8 cellular contexts compared by ENCODE assay signal in genomic region chr3:184336484-184337230, GRCh38. TPM values are rescaled to one million over a fixed set of nuclear protein-coding genes. Genes with fewer than 3 reads are reported as not detected.
DNase-seq lines count a peak whose midpoint lies in the region; ATAC-seq, FAIRE-seq and TF ChIP-seq lines count a peak whose summit lies in the region.

No MANE protein-coding gene starts in this region.

- H3K36me3 Mint-ChIP-seq in CD8-positive, alpha-beta memory T cell: peaks cover 0 to 41% (median 15%) of the 10 kb centered on the region in 3 donors

- CTCF ChIA-PET in CD8-positive, alpha-beta memory T cell (lab: Charles Lee): no interaction called here

- 10 to 23% (median 14%) methylated on average over 11 to 15 of the region's 15 CpGs for WGBS in spleen, 5 donors

- H3K9me2 ChIP-seq in OCI-LY1 (ENCODE audit: low read depth, low read length): no peaks in the 10 kb centered on the region

- H3K9me1 ChIP-seq in keratinocyte (ENCODE audit: control insufficient read depth, extremely low read depth, insufficient read depth, low read length): peaks cover 6% of the 10 kb centered on the region

- H3K9me3 Mint-ChIP-seq in CD8-positive, alpha-beta memory T cell: no peaks in the 10 kb centered on the region

- TF ChIP-seq CTCF in OCI-LY1 (IDR thresholded peaks at IDR 0.05; ENCODE audit: low read length): no peak
- no peak for TF ChIP-seq CTCF in keratinocyte (optimal IDR thresholded peaks at IDR 0.05 in 1 of 3, IDR thresholded peaks at IDR 0.05 in 1 of 3, conservative IDR thresholded peaks at IDR 0.05 in 1 of 3; ENCODE audit: extremely low read depth in 1 of 3, insufficient read depth in 2 of 3, low read length in 3 of 3)
- TF ChIP-seq CTCF in spleen (IDR thresholded peaks at IDR 0.05 in 8 of 11, conservative IDR thresholded peaks at IDR 0.05 in 3 of 11): no peak

- H3K27me3 ChIP-seq in CD8-positive, alpha-beta memory T cell (ENCODE audit: insufficient read depth, low read length, poor library complexity, severe bottlenecking): no peaks in the 10 kb centered on the region
- H3K27me3 ChIP-seq in OCI-LY1 (ENCODE audit: insufficient read depth, low read length) (no peaks in the 10 kb centered on the region), keratinocyte (ENCODE audit: control insufficient read depth, extremely low read depth, insufficient read depth, low read length) (no peaks in the 10 kb centered on the region), spleen (replicated peaks in 1 of 7) (peaks cover 0 to 5% (median 0%) of the 10 kb centered on the region in 7 donors)

- H4K20me1 ChIP-seq in OCI-LY1 (ENCODE audit: insufficient read depth, low read length) (no peaks in the 10 kb centered on the region), keratinocyte (ENCODE audit: control insufficient read depth, extremely low read depth, insufficient read depth, low read length) (peaks cover 14% of the 10 kb centered on the region)

- H3K79me2 ChIP-seq in OCI-LY1 (ENCODE audit: insufficient read depth, low read length) (no peaks in the 10 kb centered on the region), keratinocyte (ENCODE audit: control insufficient read depth, insufficient read depth, low read length) (peaks cover 28% of the 10 kb centered on the region)

- peak; percentile 60 for FAIRE-seq in keratinocyte (lab: Jason Lieb, UNC)

- dilution Hi-C loops in keratinocyte (cut with MboI; ENCODE audit: extremely low pct_ligation_motif_present, low sequenced_read_pairs): no loop called here

- H3K27ac Mint-ChIP-seq in CD8-positive, alpha-beta memory T cell: peak overlapping the region; percentile 68 to 98 (median 96)

- H3K4me1 Mint-ChIP-seq in CD8-positive, alpha-beta memory T cell: peaks cover 30 to 47% (median 31%) of the 10 kb centered on the region in 3 donors

- peaks cover 19% of the 10 kb centered on the region; the same call in 1 of the 2 replicates for H3F3A ChIP-seq in OCI-LY1 (ENCODE audit: insufficient read depth, low read length)

- H3K4me3 ChIP-seq in CD8-positive, alpha-beta memory T cell (ENCODE audit: low read length): peak overlapping the region; percentile 63
- H3K4me3 ChIP-seq in OCI-LY1 (ENCODE audit: low read depth, low read length, poor library complexity, severe bottlenecking): peak overlapping the region; percentile 66
- H3K4me3 ChIP-seq in keratinocyte (ENCODE audit: control insufficient read depth in 2 of 3, extremely low read depth in 1 of 3, insufficient read depth in 2 of 3, low read depth in 1 of 3, low read length in 3 of 3): peak overlapping the region; percentile 52 to 78 (median 72)
- peak overlapping the region; percentile 59 to 83 (median 75) for H3K4me3 ChIP-seq in spleen

- H3K9ac ChIP-seq in OCI-LY1 (ENCODE audit: low read length) (peak overlapping the region; percentile 63), keratinocyte (ENCODE audit: control insufficient read depth, extremely low read depth, insufficient read depth, low read length) (peak overlapping the region; percentile 88)

- H3K36me3 ChIP-seq in CD8-positive, alpha-beta memory T cell (ENCODE audit: insufficient read depth, low read length): peaks cover 20% of the 10 kb centered on the region
- H3K36me3 ChIP-seq in OCI-LY1 (ENCODE audit: insufficient read depth, low read length): peaks cover 39% of the 10 kb centered on the region
- peaks cover 25 to 39% of the 10 kb centered on the region in 2 experiments for H3K36me3 ChIP-seq in keratinocyte (ENCODE audit: control insufficient read depth in 2 of 2, extremely low read depth in 1 of 2, insufficient read depth in 2 of 2, low read length in 2 of 2)
- peaks cover 3 to 49% (median 37%) of the 10 kb centered on the region in 6 donors for H3K36me3 ChIP-seq in spleen

- H3K27ac ChIP-seq in CD8-positive, alpha-beta memory T cell (ENCODE audit: low read depth, low read length): peak overlapping the region; percentile 89
- H3K27ac ChIP-seq in OCI-LY1 (ENCODE audit: low read depth, low read length, poor library complexity, severe bottlenecking) (no peak overlapping the region), keratinocyte (ENCODE audit: control insufficient read depth, insufficient read depth, low read length) (peak overlapping the region; percentile 85), spleen (peak overlapping the region; percentile 83 to 95 (median 89))

- DNase-seq in CD8-positive, alpha-beta memory T cell: peak in 1 of 5 donors; percentile 24
- DNase-seq in cerebellar cortex (ENCODE audit: low spot score): peak; percentile 92
- DNase-seq in keratinocyte (ENCODE audit: low read depth, low spot score): no peak
- no peak for DNase-seq in spleen
- no peak for DNase-seq in KBM-7

- H3K27me3 Mint-ChIP-seq in CD8-positive, alpha-beta memory T cell: peaks cover 0 to 5% of the 10 kb centered on the region in 2 donors

- H3K4me2 ChIP-seq in OCI-LY1 (ENCODE audit: low read length) (peak overlapping the region; percentile 72), keratinocyte (ENCODE audit: control insufficient read depth, extremely low read depth, insufficient read depth, low read depth, low read length) (peak overlapping the region; percentile 90)

- H3K4me1 ChIP-seq in CD8-positive, alpha-beta memory T cell (ENCODE audit: insufficient read depth, low read length): peaks cover 19% of the 10 kb centered on the region
- H3K4me1 ChIP-seq in OCI-LY1 (ENCODE audit: insufficient read depth, low read length, severe bottlenecking) (peaks cover 16% of the 10 kb centered on the region), keratinocyte (ENCODE audit: control insufficient read depth, extremely low read depth, insufficient read depth, low read length) (peaks cover 89% of the 10 kb centered on the region), spleen (peaks cover 8 to 75% (median 40%) of the 10 kb centered on the region in 6 donors)

- H3K9me3 ChIP-seq in CD8-positive, alpha-beta memory T cell (ENCODE audit: low read length): no peaks in the 10 kb centered on the region
- H3K9me3 ChIP-seq in OCI-LY1 (ENCODE audit: low read length) (no peaks in the 10 kb centered on the region), keratinocyte (ENCODE audit: control insufficient read depth, low read depth, low read length) (no peaks in the 10 kb centered on the region), spleen (no peaks in the 10 kb centered on the region)

- in situ Hi-C loops in KBM-7 (cut with MboI; ENCODE audit: low pct_unique_long_range_greater_than_20kb, low sequenced_read_pairs): no loop called here

- POLR2A ChIA-PET in CD8-positive, alpha-beta memory T cell (lab: Charles Lee): no interaction called here

- TF ChIP-seq POLR2A in spleen (IDR thresholded peaks at IDR 0.05): no peak

- H2AFZ ChIP-seq in OCI-LY1 (ENCODE audit: low read length): no peak overlapping the region
- H2AFZ ChIP-seq in keratinocyte (ENCODE audit: control insufficient read depth, low read length): no peak overlapping the region

- peak overlapping the region; percentile 86 to 89 (median 88) for H3K4me3 Mint-ChIP-seq in CD8-positive, alpha-beta memory T cell

- ATAC-seq in GM21786 (IDR thresholded peaks at IDR 0.05; ENCODE audit: unreplicated experiment) (peak; percentile 23), HG03108 (IDR thresholded peaks at IDR 0.05; ENCODE audit: unreplicated experiment) (no peak)

- intact Hi-C loops in spleen (cut with DNase I; ENCODE audit: low total_unique reads): no loop called here

RNA-seq across cellular contexts. Expression of gene FAM131A, which starts 0.7 kb away (rescaled TPM):
- 1 to 10 TPM; 2.2 to 2.4 TPM for total RNA-seq in CD8-positive, alpha-beta memory T cell
- polyA plus RNA-seq in CD8-positive, alpha-beta memory T cell: 2.2 TPM
- polyA plus RNA-seq in keratinocyte: 10.8 to 17.4 TPM (median 12.1 TPM) in 3 replicates
- polyA plus RNA-seq in keratinocyte (2011; ENCODE audit: low read depth): 8.9 TPM
- 5.6 and 17.2 TPM in 2 replicates for polyA plus RNA-seq in keratinocyte (2011; cell fraction: cytosol; rRNA removed)
- polyA plus RNA-seq in keratinocyte (2011; cell fraction: nucleus; rRNA removed): 16.2 and 17.3 TPM in 2 replicates
- 8.7 and 23.6 TPM in 2 replicates for polyA plus RNA-seq in keratinocyte (2012; ENCODE audit: low replicate concordance)
- polyA minus RNA-seq in keratinocyte: 7.2 to 17.9 TPM (median 7.8 TPM) in 3 replicates
- polyA minus RNA-seq in keratinocyte (2011; cell fraction: cytosol; rRNA and poly(A)+ RNA removed): 16.1 TPM
- 8.5 and 9.5 TPM in 2 replicates for polyA minus RNA-seq in keratinocyte (2011; cell fraction: nucleus; rRNA and poly(A)+ RNA removed)
- 10 to 100 TPM; 12.9 to 24.6 (median 15.6) TPM for total RNA-seq in spleen
- polyA plus RNA-seq in spleen: 10 to 100 TPM in 1 of 3 donors, 1 to 10 TPM in 2; 6.5 to 12.4 (median 6.8) TPM

RNA-seq across cellular contexts. Expression of gene EIF4G1, which starts 22.3 kb away (rescaled TPM):
- total RNA-seq in CD8-positive, alpha-beta memory T cell: 100 to 1,000 TPM; 693 to 694 TPM
- polyA plus RNA-seq in CD8-positive, alpha-beta memory T cell: 46.2 TPM
- 217 to 467 TPM (median 225 TPM) in 3 replicates for polyA plus RNA-seq in keratinocyte
- polyA plus RNA-seq in keratinocyte (2011; ENCODE audit: low read depth): 314 TPM
- polyA plus RNA-seq in keratinocyte (2011; cell fraction: cytosol; rRNA removed): 204 and 208 TPM in 2 replicates
- 810 and 873 TPM in 2 replicates for polyA plus RNA-seq in keratinocyte (2011; cell fraction: nucleus; rRNA removed)
- 202 and 422 TPM in 2 replicates for polyA plus RNA-seq in keratinocyte (2012; ENCODE audit: low replicate concordance)
- 332 to 1,056 TPM (median 349 TPM) in 3 replicates for polyA minus RNA-seq in keratinocyte
- 249 TPM for polyA minus RNA-seq in keratinocyte (2011; cell fraction: cytosol; rRNA and poly(A)+ RNA removed)
- 371 and 479 TPM in 2 replicates for polyA minus RNA-seq in keratinocyte (2011; cell fraction: nucleus; rRNA and poly(A)+ RNA removed)
- total RNA-seq in spleen: 100 to 1,000 TPM; 191 to 294 (median 247) TPM
- polyA plus RNA-seq in spleen: 100 to 1,000 TPM in 1 of 3 donors, 10 to 100 TPM in 2; 83.4 to 136 (median 84.2) TPM

RNA-seq across cellular contexts. Expression of gene CLCN2, which starts 24.7 kb away (rescaled TPM):
- total RNA-seq in CD8-positive, alpha-beta memory T cell: 1 to 10 TPM; 6.3 to 7.3 TPM
- polyA plus RNA-seq in CD8-positive, alpha-beta memory T cell: 0.54 TPM
- polyA plus RNA-seq in keratinocyte (3.1 to 3.3 TPM (median 3.2 TPM) in 3 replicates), spleen (1 to 10 TPM; 1.6 to 4.2 (median 2.1) TPM)
- 2.0 TPM for polyA plus RNA-seq in keratinocyte (2011; ENCODE audit: low read depth)
- 1.2 and 1.7 TPM in 2 replicates for polyA plus RNA-seq in keratinocyte (2011; cell fraction: cytosol; rRNA removed)
- 9.8 and 12.7 TPM in 2 replicates for polyA plus RNA-seq in keratinocyte (2011; cell fraction: nucleus; rRNA removed)
- 1.7 and 2.6 TPM in 2 replicates for polyA plus RNA-seq in keratinocyte (2012; ENCODE audit: low replicate concordance)
- polyA minus RNA-seq in keratinocyte: 4.9 to 11.4 TPM (median 5.6 TPM) in 3 replicates
- polyA minus RNA-seq in keratinocyte (2011; cell fraction: cytosol; rRNA and poly(A)+ RNA removed): 15.9 TPM
- polyA minus RNA-seq in keratinocyte (2011; cell fraction: nucleus; rRNA and poly(A)+ RNA removed): 4.9 and 10.5 TPM in 2 replicates
- total RNA-seq in spleen: 1 to 10 TPM; 2.8 to 6.4 (median 3.8) TPM

RNA-seq across cellular contexts. Expression of gene POLR2H, which starts 24.9 kb away (rescaled TPM):
- total RNA-seq in CD8-positive, alpha-beta memory T cell: 100 to 1,000 TPM; 147 TPM
- polyA plus RNA-seq in CD8-positive, alpha-beta memory T cell: 52.1 TPM
- polyA plus RNA-seq in keratinocyte (132 to 202 TPM (median 135 TPM) in 3 replicates), spleen (100 to 1,000 TPM in 2 of 3 donors, 10 to 100 TPM in 1; 92.6 to 139 (median 114) TPM)
- polyA plus RNA-seq in keratinocyte (2011; ENCODE audit: low read depth): 34.8 TPM
- polyA plus RNA-seq in keratinocyte (2011; cell fraction: cytosol; rRNA removed): 122 and 127 TPM in 2 replicates
- 263 and 367 TPM in 2 replicates for polyA plus RNA-seq in keratinocyte (2011; cell fraction: nucleus; rRNA removed)
- 80.1 and 82.0 TPM in 2 replicates for polyA plus RNA-seq in keratinocyte (2012; ENCODE audit: low replicate concordance)
- 33.1 to 71.8 TPM (median 37.7 TPM) in 3 replicates for polyA minus RNA-seq in keratinocyte
- polyA minus RNA-seq in keratinocyte (2011; cell fraction: cytosol; rRNA and poly(A)+ RNA removed): 39.3 TPM
- 34.3 and 40.5 TPM in 2 replicates for polyA minus RNA-seq in keratinocyte (2011; cell fraction: nucleus; rRNA and poly(A)+ RNA removed)
- 100 to 1,000 TPM in 1 of 7 donors, 10 to 100 TPM in 6; 42.5 to 109 (median 55.9) TPM for total RNA-seq in spleen

RNA-seq across cellular contexts. Expression of gene PSMD2, which starts 37.6 kb away (rescaled TPM):
- 100 to 1,000 TPM; 334 to 342 TPM for total RNA-seq in CD8-positive, alpha-beta memory T cell
- polyA plus RNA-seq in CD8-positive, alpha-beta memory T cell: 211 TPM
- polyA plus RNA-seq in keratinocyte: 515 to 703 TPM (median 593 TPM) in 3 replicates
- 154 TPM for polyA plus RNA-seq in keratinocyte (2011; ENCODE audit: low read depth)
- 434 and 454 TPM in 2 replicates for polyA plus RNA-seq in keratinocyte (2011; cell fraction: cytosol; rRNA removed)
- polyA plus RNA-seq in keratinocyte (2011; cell fraction: nucleus; rRNA removed): 579 and 645 TPM in 2 replicates
- 234 and 667 TPM in 2 replicates for polyA plus RNA-seq in keratinocyte (2012; ENCODE audit: low replicate concordance)
- 941 to 972 TPM (median 950 TPM) in 3 replicates for polyA minus RNA-seq in keratinocyte
- polyA minus RNA-seq in keratinocyte (2011; cell fraction: cytosol; rRNA and poly(A)+ RNA removed): 751 TPM
- polyA minus RNA-seq in keratinocyte (2011; cell fraction: nucleus; rRNA and poly(A)+ RNA removed): 397 and 557 TPM in 2 replicates
- 100 to 1,000 TPM; 130 to 191 (median 142) TPM for total RNA-seq in spleen
- 10 to 100 TPM; 53.8 to 94.7 (median 62.4) TPM for polyA plus RNA-seq in spleen
